Comparison of ENCODE assay signal across 13 cellular contexts in genomic region chr1:173871091-173871490, GRCh38. TPM values are rescaled to one million over a fixed set of nuclear protein-coding genes. Genes with fewer than 3 reads are reported as not detected.
A peak's percentile ranks its signal among the peaks of the same experiment; 100 is the strongest.
DNase-seq lines count a peak whose midpoint lies in the region; ATAC-seq and TF ChIP-seq lines count a peak whose summit lies in the region.
"Had no signal": no experiment of that assay in that cellular context is flagged by ENCODE, and none has a peak within 500 bp of the region (broad histone marks: within the 10 kb centered on the region; RNA-seq: fewer than 3 reads in every experiment).

No MANE protein-coding gene starts in this region.

- no peak overlapping the region for H3K4me3 ChIP-seq in parathyroid adenoma (ENCODE audit: low read depth, low read length)
- H3K4me3 ChIP-seq: right lobe of liver, thyroid gland had no signal

- intact Hi-C loops in activated CD8-positive, alpha-beta T cell treated with anti-CD3 and anti-CD28 coated beads for 36 hours (cut with micrococcal nuclease), result no loop called here

- H3K9me3 ChIP-seq in parathyroid adenoma (ENCODE audit: control insufficient read depth, low read length), result no peaks in the 10 kb centered on the region
- H3K9me3 ChIP-seq: right lobe of liver, thyroid gland had no signal

- H3K4me2 ChIP-seq in parathyroid adenoma (ENCODE audit: low read length), result peak overlapping the region; percentile 53

- peak overlapping the region; percentile 42 for H2AFZ ChIP-seq in parathyroid adenoma

- H3K27ac ChIP-seq in parathyroid adenoma, result peak overlapping the region; percentile 91
- H3K27ac ChIP-seq: right lobe of liver, thyroid gland had no signal

- peaks cover 43% of the 10 kb centered on the region for H3K36me3 Mint-ChIP-seq in activated CD4-positive, alpha-beta T cell treated with anti-CD3 and anti-CD28 coated beads, Interleukin-2, amount 10 ng/mL, durations not matched to agents 7 days and 5 days (ENCODE audit: low read depth)
- H3K36me3 Mint-ChIP-seq in activated CD8-positive, alpha-beta T cell treated with anti-CD3 and anti-CD28 coated beads for 36 hours (ENCODE audit: low read depth), result peaks cover 47% of the 10 kb centered on the region

- H3K36me3 ChIP-seq in parathyroid adenoma (ENCODE audit: control insufficient read depth, insufficient read depth, low read length), result no peaks in the 10 kb centered on the region

- H3K27me3 Mint-ChIP-seq in activated CD4-positive, alpha-beta T cell treated with anti-CD3 and anti-CD28 coated beads, Interleukin-2, amount 10 ng/mL, durations not matched to agents 7 days and 5 days, result no peaks in the 10 kb centered on the region
- H3K27me3 Mint-ChIP-seq in activated CD8-positive, alpha-beta T cell treated with anti-CD3 and anti-CD28 coated beads for 36 hours, result no peaks in the 10 kb centered on the region

- TF ChIP-seq CTCF in activated CD8-positive, alpha-beta T cell treated with anti-CD3 and anti-CD28 coated beads for 36 hours (IDR thresholded peaks at IDR 0.05), result no peak
- TF ChIP-seq CTCF in parathyroid adenoma (IDR thresholded peaks at IDR 0.05), result no peak

- H3K27ac Mint-ChIP-seq in activated CD4-positive, alpha-beta T cell treated with anti-CD3 and anti-CD28 coated beads, Interleukin-2, amount 10 ng/mL, durations not matched to agents 7 days and 5 days, result peak overlapping the region; percentile 96
- peak overlapping the region; percentile 84 for H3K27ac Mint-ChIP-seq in activated CD8-positive, alpha-beta T cell treated with anti-CD3 and anti-CD28 coated beads for 36 hours

- CTCF ChIA-PET in activated CD4-positive, alpha-beta T cell treated with anti-CD3 and anti-CD28 coated beads, Interleukin-2, amount 10 ng/mL, durations not matched to agents 7 days and 5 days (lab: Charles Lee), result no interaction called here
- CTCF ChIA-PET in activated CD8-positive, alpha-beta T cell treated with anti-CD3 and anti-CD28 coated beads for 36 hours (lab: Charles Lee), result no interaction called here

- DNase-seq in activated CD4-positive, alpha-beta T cell treated with anti-CD3 and anti-CD28 coated beads, Interleukin-2, amount 10 ng/mL, durations not matched to agents 7 days and 5 days, result no peak
- DNase-seq in activated CD4-positive, alpha-beta T cell treated with anti-CD3 and anti-CD28 coated beads, Interleukin-2, amount 50 U/mL, for 48 hours, result no peak
- DNase-seq in activated CD8-positive, alpha-beta T cell treated with anti-CD3 and anti-CD28 coated beads for 36 hours, result no peak
- DNase-seq in COLO829 (ENCODE audit: low spot score), result no peak
- no peak for DNase-seq in NCI-H1694 (lab: John Stamatoyannopoulos, UW)
- DNase-seq: cortex of kidney, DMS153, NCI-H524 treated with DMSO at 0.1 percent for 48 hours, right lobe of liver, Right ventricle myocardium superior, thyroid gland had no signal

- H3K4me1 Mint-ChIP-seq in activated CD4-positive, alpha-beta T cell treated with anti-CD3 and anti-CD28 coated beads, Interleukin-2, amount 10 ng/mL, durations not matched to agents 7 days and 5 days, result peaks cover 46% of the 10 kb centered on the region
- H3K4me1 Mint-ChIP-seq in activated CD8-positive, alpha-beta T cell treated with anti-CD3 and anti-CD28 coated beads for 36 hours (ENCODE audit: low read depth), result peaks cover 36% of the 10 kb centered on the region

- H3K79me2 ChIP-seq in parathyroid adenoma, result no peaks in the 10 kb centered on the region

- POLR2A ChIA-PET in activated CD4-positive, alpha-beta T cell treated with anti-CD3 and anti-CD28 coated beads, Interleukin-2, amount 10 ng/mL, durations not matched to agents 7 days and 5 days (lab: Charles Lee), result no interaction called here
- POLR2A ChIA-PET in activated CD8-positive, alpha-beta T cell treated with anti-CD3 and anti-CD28 coated beads for 36 hours (lab: Charles Lee), result interaction anchor here (4.0 kb wide), 1 partner anchor 10 kb away, joined by 17 read pairs; no protein-coding TSS in a partner anchor

- H3K4me3 Mint-ChIP-seq in activated CD4-positive, alpha-beta T cell treated with anti-CD3 and anti-CD28 coated beads, Interleukin-2, amount 10 ng/mL, durations not matched to agents 7 days and 5 days, result peak overlapping the region; percentile 95
- peak overlapping the region; percentile 95 for H3K4me3 Mint-ChIP-seq in activated CD8-positive, alpha-beta T cell treated with anti-CD3 and anti-CD28 coated beads for 36 hours

- no peak overlapping the region for H3K9ac ChIP-seq in parathyroid adenoma

- no peaks in the 10 kb centered on the region for H3K27me3 ChIP-seq in parathyroid adenoma (ENCODE audit: control insufficient read depth, insufficient read depth, low read length)
- H3K27me3 ChIP-seq: right lobe of liver, thyroid gland had no signal

- no peak for ATAC-seq in activated CD8-positive, alpha-beta T cell treated with anti-CD3 and anti-CD28 coated beads for 36 hours
- ATAC-seq: HCT116, right lobe of liver had no signal

- H3K9me3 Mint-ChIP-seq in activated CD4-positive, alpha-beta T cell treated with anti-CD3 and anti-CD28 coated beads, Interleukin-2, amount 10 ng/mL, durations not matched to agents 7 days and 5 days, result no peaks in the 10 kb centered on the region
- no peaks in the 10 kb centered on the region for H3K9me3 Mint-ChIP-seq in activated CD8-positive, alpha-beta T cell treated with anti-CD3 and anti-CD28 coated beads for 36 hours

- H3K4me1 ChIP-seq in parathyroid adenoma, result peaks cover 10% of the 10 kb centered on the region

RNA-seq across cellular contexts. Expression of gene ZBTB37, which starts 2.9 kb away (rescaled TPM):
- total RNA-seq in activated CD4-positive, alpha-beta T cell treated with anti-CD3 and anti-CD28 coated beads, Interleukin-2, amount 10 ng/mL, durations not matched to agents 7 days and 5 days, result 10 to 100 TPM; 10.2 to 10.9 TPM
- 1 to 10 TPM; 7.6 to 7.9 TPM for total RNA-seq in activated CD8-positive, alpha-beta T cell treated with anti-CD3 and anti-CD28 coated beads for 36 hours

RNA-seq across cellular contexts. Expression of gene GAS5, which starts 3.3 kb away (rescaled TPM):
- 100 to 1,000 TPM; 328 to 370 TPM for total RNA-seq in activated CD4-positive, alpha-beta T cell treated with anti-CD3 and anti-CD28 coated beads, Interleukin-2, amount 10 ng/mL, durations not matched to agents 7 days and 5 days
- total RNA-seq in activated CD8-positive, alpha-beta T cell treated with anti-CD3 and anti-CD28 coated beads for 36 hours, result 1,000 to 10,000 TPM; 1,276 to 1,298 TPM

RNA-seq across cellular contexts. Expression of gene SERPINC1, which starts 46.0 kb away (rescaled TPM):
- total RNA-seq in activated CD4-positive, alpha-beta T cell treated with anti-CD3 and anti-CD28 coated beads, Interleukin-2, amount 10 ng/mL, durations not matched to agents 7 days and 5 days, result under 1 TPM; 0.17 TPM
- not detected for total RNA-seq in activated CD8-positive, alpha-beta T cell treated with anti-CD3 and anti-CD28 coated beads for 36 hours
- total RNA-seq: thyroid gland had no signal

RNA-seq across cellular contexts. Expression of gene CENPL, which starts 46.4 kb away (rescaled TPM):
- 10 to 100 TPM; 35.5 to 39.7 TPM for total RNA-seq in activated CD4-positive, alpha-beta T cell treated with anti-CD3 and anti-CD28 coated beads, Interleukin-2, amount 10 ng/mL, durations not matched to agents 7 days and 5 days
- 10 to 100 TPM; 20.9 to 23.3 TPM for total RNA-seq in activated CD8-positive, alpha-beta T cell treated with anti-CD3 and anti-CD28 coated beads for 36 hours

RNA-seq across cellular contexts. Expression of gene DARS2, which starts 46.6 kb away (rescaled TPM):
- total RNA-seq in activated CD4-positive, alpha-beta T cell treated with anti-CD3 and anti-CD28 coated beads, Interleukin-2, amount 10 ng/mL, durations not matched to agents 7 days and 5 days, result 10 to 100 TPM; 28.1 to 30.8 TPM
- 10 to 100 TPM; 46.7 to 49.5 TPM for total RNA-seq in activated CD8-positive, alpha-beta T cell treated with anti-CD3 and anti-CD28 coated beads for 36 hours
